1 cellular context compared by ENCODE assay signal in the genomic region with DNA sequence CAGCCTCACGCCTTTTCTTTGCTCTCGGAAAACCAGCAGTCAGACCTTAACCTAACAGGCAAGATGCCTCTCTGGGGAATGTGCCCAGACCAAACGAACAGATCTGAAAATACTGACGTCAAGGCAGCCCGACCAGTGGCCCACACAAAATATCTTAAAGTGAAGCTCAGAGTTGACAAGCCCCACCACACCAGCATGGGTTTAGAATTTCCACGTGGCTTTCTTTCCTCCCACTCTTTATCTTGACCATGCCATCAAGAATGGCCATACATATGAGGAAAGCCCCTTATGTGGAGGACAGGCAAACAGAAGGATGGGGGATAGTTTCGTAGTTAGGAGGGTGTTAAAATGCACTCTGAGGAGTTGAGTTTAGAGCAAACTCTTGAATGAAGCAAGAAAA.
TF ChIP-seq lines count a peak whose summit lies in the region.

No MANE protein-coding gene starts in this region.

TF ChIP-seq in H1, 55 proteins besides CTCF, POLR2A, EP300 and RAD21:
- TF ChIP-seq YY1 (IDR thresholded peaks at IDR 0.05; ENCODE audit: low read depth, low read length) (no peak), SUZ12 (IDR thresholded peaks at IDR 0.05; ENCODE audit: low read length) (no peak), EZH2 (IDR thresholded peaks at IDR 0.05; ENCODE audit: low read depth, low read length, severe bottlenecking) (no peak), BCL11A (IDR thresholded peaks at IDR 0.05; ENCODE audit: low read depth in 2 of 2, low read length in 2 of 2) (no peak), KDM5A (IDR thresholded peaks at IDR 0.05; ENCODE audit: low read length) (no peak), RNF2 (IDR thresholded peaks at IDR 0.05; ENCODE audit: borderline replicate concordance, low read depth, low read length, missing control alignments, poor library complexity, severe bottlenecking) (no peak), CEBPB (IDR thresholded peaks at IDR 0.05; ENCODE audit: low read depth, low read length) (no peak), BACH1 (IDR thresholded peaks at IDR 0.05; ENCODE audit: low read length) (no peak), EGR1 (IDR thresholded peaks at IDR 0.05; ENCODE audit: borderline replicate concordance, low read depth, low read length) (no peak), CTBP2 (IDR thresholded peaks at IDR 0.05; ENCODE audit: borderline replicate concordance, insufficient read depth, insufficient read length, low read length) (no peak)
